ENCODE assay signal across 1 cellular context in the genomic region with DNA sequence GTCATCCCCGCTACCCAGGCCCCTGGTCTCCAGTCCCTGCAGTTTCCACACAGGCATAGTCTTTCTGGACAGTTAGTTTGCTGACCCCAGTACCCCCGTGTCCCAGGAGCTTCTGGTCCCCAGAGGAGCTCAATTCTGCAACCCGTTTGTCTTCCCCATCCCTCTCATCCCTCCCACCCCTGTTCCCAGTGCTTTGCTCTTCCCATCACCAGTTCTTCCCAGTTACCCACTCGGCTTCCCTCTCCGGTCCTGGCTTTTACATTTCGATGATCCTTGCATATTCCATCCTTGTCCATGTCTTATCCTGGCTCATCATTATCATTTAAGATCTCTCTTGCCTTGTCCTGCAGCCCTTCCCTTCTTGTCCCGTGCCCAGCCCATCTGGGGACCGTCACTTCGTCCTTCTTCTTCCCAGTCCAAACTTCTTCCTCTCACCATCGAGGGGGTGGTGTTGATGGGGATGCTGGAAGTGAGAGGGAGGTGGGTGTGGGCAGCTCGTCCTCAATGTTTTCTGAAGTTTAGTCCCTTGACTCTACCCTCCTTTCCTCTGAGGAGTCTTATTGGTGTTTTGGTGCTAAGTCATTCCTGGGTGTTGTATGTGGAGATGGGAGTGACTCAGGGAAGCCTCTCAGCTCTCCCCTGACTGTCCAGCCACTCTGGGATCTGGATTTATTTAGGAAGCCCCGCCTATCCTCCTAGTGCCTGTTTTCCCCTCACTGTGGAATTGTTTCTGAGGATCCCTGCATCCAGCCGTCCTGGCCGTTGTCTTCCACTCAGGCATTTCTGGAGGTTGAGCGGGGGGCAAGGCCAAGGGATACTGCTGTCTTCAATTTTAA.
TF ChIP-seq lines count a peak whose summit lies in the region.

No MANE protein-coding gene starts in this region.

TF ChIP-seq in IMR-90, 13 proteins besides CTCF, POLR2A, EP300 and RAD21:
- TF ChIP-seq SMC3 (IDR thresholded peaks at IDR 0.05; ENCODE audit: low read depth, low read length) (no peak), RFX5 (IDR thresholded peaks at IDR 0.05; ENCODE audit: low read depth, low read length) (no peak), RCOR1 (IDR thresholded peaks at IDR 0.05; ENCODE audit: insufficient replicate concordance, low read length) (no peak), NFE2L2 (IDR thresholded peaks at IDR 0.05; ENCODE audit: low read depth, low read length) (no peak; the same call in 1 of the 2 replicates), MAZ (IDR thresholded peaks at IDR 0.05; ENCODE audit: borderline replicate concordance, low read depth, low read length) (no peak), FOS (IDR thresholded peaks at IDR 0.05; ENCODE audit: low read depth, low read length) (no peak), MXI1 (IDR thresholded peaks at IDR 0.05; ENCODE audit: borderline replicate concordance, low read depth, low read length) (no peak), CHD1 (IDR thresholded peaks at IDR 0.05; ENCODE audit: low read depth, low read length) (no peak), CEBPB (IDR thresholded peaks at IDR 0.05; ENCODE audit: low read depth, low read length) (no peak), MAFK (IDR thresholded peaks at IDR 0.05; ENCODE audit: low read depth, low read length) (no peak), BHLHE40 (IDR thresholded peaks at IDR 0.05; ENCODE audit: low read depth, low read length) (no peak)
- TF ChIP-seq, protein P1, sequence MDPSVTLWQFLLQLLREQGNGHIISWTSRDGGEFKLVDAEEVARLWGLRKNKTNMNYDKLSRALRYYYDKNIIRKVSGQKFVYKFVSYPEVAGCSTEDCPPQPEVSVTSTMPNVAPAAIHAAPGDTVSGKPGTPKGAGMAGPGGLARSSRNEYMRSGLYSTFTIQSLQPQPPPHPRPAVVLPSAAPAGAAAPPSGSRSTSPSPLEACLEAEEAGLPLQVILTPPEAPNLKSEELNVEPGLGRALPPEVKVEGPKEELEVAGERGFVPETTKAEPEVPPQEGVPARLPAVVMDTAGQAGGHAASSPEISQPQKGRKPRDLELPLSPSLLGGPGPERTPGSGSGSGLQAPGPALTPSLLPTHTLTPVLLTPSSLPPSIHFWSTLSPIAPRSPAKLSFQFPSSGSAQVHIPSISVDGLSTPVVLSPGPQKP (IDR thresholded peaks at IDR 0.05; ENCODE audit: borderline replicate concordance, low read depth, low read length): no peak
- TF ChIP-seq, protein P2, sequence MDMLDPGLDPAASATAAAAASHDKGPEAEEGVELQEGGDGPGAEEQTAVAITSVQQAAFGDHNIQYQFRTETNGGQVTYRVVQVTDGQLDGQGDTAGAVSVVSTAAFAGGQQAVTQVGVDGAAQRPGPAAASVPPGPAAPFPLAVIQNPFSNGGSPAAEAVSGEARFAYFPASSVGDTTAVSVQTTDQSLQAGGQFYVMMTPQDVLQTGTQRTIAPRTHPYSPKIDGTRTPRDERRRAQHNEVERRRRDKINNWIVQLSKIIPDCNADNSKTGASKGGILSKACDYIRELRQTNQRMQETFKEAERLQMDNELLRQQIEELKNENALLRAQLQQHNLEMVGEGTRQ (IDR thresholded peaks at IDR 0.05; ENCODE audit: low read depth, low read length): no peak
